8 cellular contexts compared by ENCODE assay signal in genomic region chr2:207528980-207529329, GRCh38. TPM values are rescaled to one million over a fixed set of nuclear protein-coding genes. Genes with fewer than 3 reads are reported as not detected.
DNase-seq lines count a peak whose midpoint lies in the region; ATAC-seq and TF ChIP-seq lines count a peak whose summit lies in the region.

No MANE protein-coding gene starts in this region.

- no peaks in the 10 kb centered on the region for H3K27me3 ChIP-seq in BLaER1
- H3K27me3 ChIP-seq in left lung = no peaks in the 10 kb centered on the region

- no peak for TF ChIP-seq CTCF in left lung (IDR thresholded peaks at IDR 0.05)

- no peaks in the 10 kb centered on the region for H3K9me3 ChIP-seq in BLaER1
- H3K9me3 ChIP-seq in left lung = no peaks in the 10 kb centered on the region

- peak; percentile 62 for DNase-seq in T-helper 9 cell
- peak in 5 of 61 donors; percentile 20 to 58 (median 35) for DNase-seq in caudate nucleus (lab: John Stamatoyannopoulos, UW)
- DNase-seq in left lung = no peak
- DNase-seq in stimulated activated CD8-positive, alpha-beta memory T cell treated with anti-CD3 and anti-CD28 coated beads, Interleukin-12 subunit alpha, Interleukin-12 subunit beta, amount 100 ng/mL, for 1 hour (ENCODE audit: low read depth) = peak; percentile 40
- DNase-seq in epidermal melanocyte (ENCODE audit: insufficient read length, low spot score) = no peak

- H3K4me2 ChIP-seq in BLaER1 = peak overlapping the region; percentile 97

- H3K27ac ChIP-seq in BLaER1 (peak overlapping the region; percentile 97), caudate nucleus (ENCODE audit: low read depth, low read length) (peak overlapping the region; percentile 92), left lung (peak overlapping the region; percentile 98 to 99)

- no peaks in the 10 kb centered on the region for H3K36me3 ChIP-seq in BLaER1
- H3K36me3 ChIP-seq in left lung = no peaks in the 10 kb centered on the region

- peaks cover 43% of the 10 kb centered on the region for H3K4me1 ChIP-seq in BLaER1
- peaks cover 20 to 48% of the 10 kb centered on the region in 2 donors for H3K4me1 ChIP-seq in left lung

- intact Hi-C loops in left lung (cut with DNase I) = no loop called here

- H3K4me3 ChIP-seq in BLaER1 (peak overlapping the region; percentile 87), left lung (peak overlapping the region; percentile 43 to 68)

- H3K9ac ChIP-seq in BLaER1 = peak overlapping the region; percentile 95

- ATAC-seq in GM19043 (IDR thresholded peaks at IDR 0.05; ENCODE audit: low read depth, unreplicated experiment) = peak; percentile 5
- peak; percentile 5 for ATAC-seq in HG03342 (IDR thresholded peaks at IDR 0.05; ENCODE audit: unreplicated experiment)
- ATAC-seq in left lung = peak; percentile 2

- peaks cover 36% of the 10 kb centered on the region for H4K20me1 ChIP-seq in BLaER1

RNA-seq across cellular contexts. Expression of gene CREB1, which starts 0.8 kb away (rescaled TPM):
- total RNA-seq in left lung = 10 to 100 TPM; 62.3 to 66.5 TPM

Comparison
In these comparisons a context has a peak if more than half of its experiments do, and no peak if none do; other contexts are left out.
1. DNase-seq: peak in T-helper 9 cell (single experiment) and stimulated activated CD8-positive, alpha-beta memory T cell treated with anti-CD3 and anti-CD28 coated beads, Interleukin-12 subunit alpha, Interleukin-12 subunit beta, amount 100 ng/mL, for 1 hour (single experiment); none in left lung (0 of 2) and epidermal melanocyte (single experiment).
2. Peak in every context shown above with its lines, with median percentiles within 50 percentile points of each other: H3K27ac ChIP-seq and ATAC-seq.